ENCODE assay signal across 10 cellular contexts in genomic region chr16:70706948-70707465, GRCh38. TPM values are rescaled to one million over a fixed set of nuclear protein-coding genes. Genes with fewer than 3 reads are reported as not detected.
A peak's percentile ranks its signal among the peaks of the same experiment; 100 is the strongest.
DNase-seq lines count a peak whose midpoint lies in the region; ATAC-seq and TF ChIP-seq lines count a peak whose summit lies in the region.
"Had no signal": no experiment of that assay in that cellular context is flagged by ENCODE, and none has a peak within 500 bp of the region (broad histone marks: within the 10 kb centered on the region; RNA-seq: fewer than 3 reads in every experiment).

No MANE protein-coding gene starts in this region.

- no peaks in the 10 kb centered on the region for H3K36me3 ChIP-seq in brain microvascular endothelial cell (replicated peaks)
- no peaks in the 10 kb centered on the region for H3K36me3 ChIP-seq in hepatocyte (replicated peaks; ENCODE audit: insufficient read depth, low read depth)
- no peaks in the 10 kb centered on the region for H3K36me3 ChIP-seq in thoracic aorta

- H3K9me3 Mint-ChIP-seq in endothelial cell (ENCODE audit: unreplicated experiment), result no peaks in the 10 kb centered on the region

- DNase-seq in HPDE6-E6E7 (ENCODE audit: extremely low spot score) (peak; percentile 81), brain microvascular endothelial cell (peak; percentile 29), hepatocyte (ENCODE audit: low spot score) (peak; percentile 71), thoracic aorta (ENCODE audit: low spot score) (no peak), NCI-H526 (lab: John Stamatoyannopoulos, UW) (no peak), NOMO-1 treated with DMSO at 0.1 percent for 48 hours (lab: John Stamatoyannopoulos, UW; ENCODE audit: unreplicated experiment) (no peak), endothelial cell (ENCODE audit: low spot score) (no peak)
- DNase-seq: NCI-H1436 treated with DMSO at 0.1 percent for 48 hours had no signal

- H4K20me1 ChIP-seq in hepatocyte (ENCODE audit: insufficient read depth, poor library complexity, severe bottlenecking), result no peaks in the 10 kb centered on the region

- H3K4me3 ChIP-seq in brain microvascular endothelial cell (ENCODE audit: low read depth, low read length) (no peak overlapping the region), hepatocyte (no peak overlapping the region), thoracic aorta (no peak overlapping the region)

- peak overlapping the region; percentile 36 for H3K4me2 ChIP-seq in hepatocyte

- H3K27ac Mint-ChIP-seq in endothelial cell (ENCODE audit: unreplicated experiment), result no peak overlapping the region

- H3K27me3 Mint-ChIP-seq in endothelial cell (ENCODE audit: unreplicated experiment), result peaks cover 10% of the 10 kb centered on the region

- no peaks in the 10 kb centered on the region for H3K9me3 ChIP-seq in hepatocyte (ENCODE audit: low read depth)
- H3K9me3 ChIP-seq in thoracic aorta, result no peaks in the 10 kb centered on the region

- ATAC-seq in thoracic aorta (ENCODE audit: insufficient number of reproducible peaks, low FRiP score, low read depth), result peak; percentile 10
- ATAC-seq in GM21619 (IDR thresholded peaks at IDR 0.05; ENCODE audit: unreplicated experiment), result no peak

- no peaks in the 10 kb centered on the region for H3K9me2 ChIP-seq in hepatocyte (replicated peaks; ENCODE audit: insufficient read depth)

- no peak for TF ChIP-seq CTCF in brain microvascular endothelial cell (IDR thresholded peaks at IDR 0.05; ENCODE audit: low read depth, low read length, missing control alignments)
- no peak for TF ChIP-seq CTCF in hepatocyte (IDR thresholded peaks at IDR 0.05; ENCODE audit: poor library complexity)
- no peak for TF ChIP-seq CTCF in thoracic aorta (IDR thresholded peaks at IDR 0.05)
- no peak for TF ChIP-seq CTCF in endothelial cell (IDR thresholded peaks at IDR 0.05; ENCODE audit: unreplicated experiment)

- no peaks in the 10 kb centered on the region for H3K27me3 ChIP-seq in brain microvascular endothelial cell (replicated peaks)
- H3K27me3 ChIP-seq in hepatocyte, result no peaks in the 10 kb centered on the region
- H3K27me3 ChIP-seq in thoracic aorta (replicated peaks; ENCODE audit: insufficient read depth), result no peaks in the 10 kb centered on the region

- no peak overlapping the region for H3K4me3 Mint-ChIP-seq in endothelial cell (ENCODE audit: unreplicated experiment)

- H3K27ac ChIP-seq in brain microvascular endothelial cell (no peak overlapping the region), hepatocyte (peak overlapping the region; percentile 86), thoracic aorta (peak overlapping the region; percentile 87 to 96)
- H3K27ac ChIP-seq: VCaP had no signal

- H3K4me1 Mint-ChIP-seq in endothelial cell (ENCODE audit: unreplicated experiment), result peaks cover 45% of the 10 kb centered on the region

- in situ Hi-C loops in brain microvascular endothelial cell (cut with HindIII; ENCODE audit: low pct_ligation_motif_present, low sequenced_read_pairs), result no loop called here

- H3K79me2 ChIP-seq in hepatocyte, result no peaks in the 10 kb centered on the region

- 51% methylated on average over 7 of the region's 7 CpGs for WGBS in hepatocyte (ENCODE audit: low lambda C conversion rate, missing lambda C conversion rate)

- H2AFZ ChIP-seq in hepatocyte, result no peak overlapping the region

- H3K4me1 ChIP-seq in hepatocyte (ENCODE audit: insufficient read depth) (peaks cover 38% of the 10 kb centered on the region), thoracic aorta (ENCODE audit: control insufficient read depth in 1 of 2, low read depth in 2 of 2) (peaks cover 39 to 59% of the 10 kb centered on the region in 2 donors)

- no peaks in the 10 kb centered on the region for H3K36me3 Mint-ChIP-seq in endothelial cell (ENCODE audit: low read depth, unreplicated experiment)

RNA-seq across cellular contexts. Expression of gene MTSS2, which starts 21.2 kb away (rescaled TPM):
- total RNA-seq in hepatocyte, result 16.1 and 19.6 TPM in 2 replicates
- 10.4 and 16.5 TPM in 2 replicates for polyA plus RNA-seq in hepatocyte
- 10 to 100 TPM; 57.3 to 58.5 TPM for total RNA-seq in thoracic aorta
- total RNA-seq in endothelial cell (ENCODE audit: unreplicated experiment), result 82.6 TPM

Comparison
In these comparisons a context has a peak if more than half of its experiments do, and no peak if none do; other contexts are left out.
1. DNase-seq: peak in HPDE6-E6E7 (single experiment), brain microvascular endothelial cell (single experiment) and hepatocyte (single experiment); none in thoracic aorta (single experiment), NCI-H526 (0 of 2), NOMO-1 treated with DMSO at 0.1 percent for 48 hours (single experiment) and endothelial cell (single experiment).